ENCODE assay signal across 1 cellular context in genomic region chr3:57803647-57804081, GRCh38.
TF ChIP-seq lines count a peak whose summit lies in the region.

No MANE protein-coding gene starts in this region.

TF ChIP-seq in H1, 55 proteins besides CTCF, POLR2A, EP300 and RAD21 (continued from another document):
- TF ChIP-seq SIN3A (conservative IDR thresholded peaks at IDR 0.05 in 1 of 2, IDR thresholded peaks at IDR 0.05 in 1 of 2; ENCODE audit: low read depth in 1 of 2, low read length in 2 of 2) (0 out of 4 replicates have a peak, but pooled peaks of 1 of the 2 experiments have one; percentile 30), RNF2 (IDR thresholded peaks at IDR 0.05; ENCODE audit: borderline replicate concordance, low read depth, low read length, missing control alignments, poor library complexity, severe bottlenecking) (no peak), JUN (IDR thresholded peaks at IDR 0.05; ENCODE audit: low read depth, low read length) (peak; percentile 89), SUZ12 (IDR thresholded peaks at IDR 0.05; ENCODE audit: low read length) (no peak)
